In the genomic region with DNA sequence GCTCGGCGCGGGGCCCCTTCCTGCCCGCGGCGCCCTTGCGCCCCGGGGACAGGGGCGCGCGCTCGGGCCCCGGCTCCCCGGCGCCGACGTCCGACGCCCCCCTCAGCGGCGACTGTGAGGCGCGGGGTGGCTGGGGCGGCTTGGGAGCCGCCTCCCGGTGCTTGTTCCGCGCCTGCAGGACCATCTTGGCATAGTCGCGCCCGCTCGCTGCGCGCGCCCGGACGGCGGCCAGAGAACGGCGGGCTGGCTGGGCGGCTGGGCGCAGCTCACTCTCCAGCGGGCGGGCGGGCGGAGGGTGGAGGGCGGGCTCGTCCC, we compare ENCODE assay signal across 8 cellular contexts. TPM values are rescaled to one million over a fixed set of nuclear protein-coding genes. Genes with fewer than 3 reads are reported as not detected.
DNase-seq lines count a peak whose midpoint lies in the region; ATAC-seq, FAIRE-seq and TF ChIP-seq lines count a peak whose summit lies in the region.

A gene (minus strand): TSS at position 275 of the 315 bp plus-strand sequence. CDS start 91 bp downstream, at position 184.

- peaks cover 24% of the 10 kb centered on the region for H3K4me1 ChIP-seq in body of pancreas
- peaks cover 46% of the 10 kb centered on the region for H3K4me1 ChIP-seq in HepG2 (ENCODE audit: insufficient read depth, low read length)

- ATAC-seq in GM18505 (IDR thresholded peaks at IDR 0.05; ENCODE audit: unreplicated experiment), result peak; percentile 17
- ATAC-seq in HG03108 (IDR thresholded peaks at IDR 0.05; ENCODE audit: unreplicated experiment), result peak; percentile 13
- no peak for ATAC-seq in body of pancreas
- peak; percentile 86 for ATAC-seq in HepG2
- no peak for ATAC-seq in GM21390 (IDR thresholded peaks at IDR 0.05; ENCODE audit: unreplicated experiment)

- intact Hi-C loops in body of pancreas (cut with DNase I), result no loop called here
- intact Hi-C loops in HepG2 (cut with micrococcal nuclease; ENCODE audit: unreplicated experiment), result loop anchor here (2.0 to 10.0 kb wide), 2 partner anchors 278 to 362 kb away; no protein-coding TSS in a partner anchor

- peaks cover 40% of the 10 kb centered on the region for H3K79me2 ChIP-seq in HepG2 (ENCODE audit: insufficient read depth, low read length)

- BruUV-seq in HepG2 (replicated peaks; lab: Mats Ljungman, UMichigan), result no TSS peak

- POLR2A ChIA-PET in HepG2 (lab: Yijun Ruan, JAX), result interaction anchor here (1.6 kb wide), 1 partner anchor 279 kb away, joined by 4 read pairs; no protein-coding TSS in a partner anchor

- H3K4me2 ChIP-seq in HepG2 (ENCODE audit: low read depth, low read length), result peak within 1 kb of the TSS; percentile 85

- no peak for TF ChIP-seq RAD21 in HepG2 (CRISPR knock-in tag; IDR thresholded peaks at IDR 0.05)

- H3K27ac ChIP-seq in body of pancreas (peak within 1 kb of the TSS; percentile 68 to 91 (median 86)), HepG2 (ENCODE audit: extremely low read length, insufficient read depth, low read length) (peak within 1 kb of the TSS; percentile 75), temporal lobe (ENCODE audit: low read depth, low read length) (peak within 1 kb of the TSS; percentile 50)

- no peak for TF ChIP-seq EP300 in HepG2 (IDR thresholded peaks at IDR 0.05; ENCODE audit: low read depth in 2 of 2, low read length in 2 of 2)
- no peak for TF ChIP-seq EP300 in HepG2 (CRISPR knock-in tag; IDR thresholded peaks at IDR 0.05; ENCODE audit: borderline replicate concordance)

- no peak for TF ChIP-seq CTCF in body of pancreas (IDR thresholded peaks at IDR 0.05)
- no peak for TF ChIP-seq CTCF in HepG2 (CRISPR knock-in tag; IDR thresholded peaks at IDR 0.05)

- no peaks in the 10 kb centered on the region; the same call in 1 of the 2 replicates for H4K20me1 ChIP-seq in HepG2 (ENCODE audit: insufficient read depth, low read length)

- H3K36me3 ChIP-seq in body of pancreas (replicated peaks in 1 of 2; ENCODE audit: insufficient read depth in 1 of 2, low read depth in 2 of 2), result no peaks in the 10 kb centered on the region
- no peaks in the 10 kb centered on the region for H3K36me3 ChIP-seq in HepG2 (replicated peaks in 1 of 2; ENCODE audit: control insufficient read depth in 1 of 2, insufficient read depth in 2 of 2, low read length in 2 of 2)

- H3K9me3 ChIP-seq in body of pancreas, result no peaks in the 10 kb centered on the region
- H3K9me3 ChIP-seq in HepG2 (ENCODE audit: low read length), result no peaks in the 10 kb centered on the region

- no peak for FAIRE-seq in HepG2 (lab: Jason Lieb, UNC)

- H3K9ac ChIP-seq in HepG2 (ENCODE audit: insufficient read depth, low read depth, low read length), result peak within 1 kb of the TSS; percentile 66

- in situ Hi-C loops in HepG2 (cut with HindIII; ENCODE audit: extremely low pct_ligation_motif_present, low pct_unique_long_range_greater_than_20kb), result loop anchor here (5.0 kb wide), 1 partner anchor 215 kb away; no protein-coding TSS in a partner anchor

- TF ChIP-seq POLR2A in GM18505 (IDR thresholded peaks at IDR 0.05; ENCODE audit: borderline replicate concordance, extremely low read depth, insufficient read depth, insufficient read length) (peak; percentile 35), body of pancreas (IDR thresholded peaks at IDR 0.05) (peak in 1 of 3 donors; percentile 59), HepG2 (IDR thresholded peaks at IDR 0.05; ENCODE audit: insufficient read depth in 1 of 2, low read depth in 2 of 2, low read length in 2 of 2) (peak in 1 of 2 experiments; percentile 46; a peak in 1 of 4 replicates)

- H3K4me3 ChIP-seq in body of pancreas (peak within 1 kb of the TSS; percentile 50 to 62), HepG2 (replicated peaks in 1 of 3; ENCODE audit: insufficient read depth in 1 of 3, low read depth in 2 of 3, low read length in 3 of 3) (peak within 1 kb of the TSS; percentile 79 to 84 (median 82))

- H3K27me3 ChIP-seq in body of pancreas (no peaks in the 10 kb centered on the region), HepG2 (ENCODE audit: control insufficient read depth in 1 of 2, insufficient read depth in 2 of 2, low read length in 2 of 2) (peaks cover 0 to 4% of the 10 kb centered on the region in 2 experiments; a peak in 1 of 5 replicates)

- WGBS in body of pancreas, 2 donors, result 1% methylated on average over 27 of the region's 48 CpGs; no CpG with 5 or more reads in 1 of the 2 donors
- WGBS in HepG2 (ENCODE audit: low lambda C conversion rate), result no CpG with 5 or more reads among the region's 48 CpGs

- CTCF ChIA-PET in HepG2 (lab: Yijun Ruan, JAX; ENCODE audit: low intra/inter-chr PET ratio, low total read pairs), result no interaction called here

- peak within 1 kb of the TSS; percentile 73 for H2AFZ ChIP-seq in HepG2 (ENCODE audit: low read length)

- DNase-seq in body of pancreas (no peak), HepG2 (ENCODE audit: low spot score) (no peak), NCI-H2029 (lab: John Stamatoyannopoulos, UW) (no peak), SK-N-DZ (ENCODE audit: low spot score) (no peak)

TF ChIP-seq in HepG2, 621 proteins besides CTCF, POLR2A, EP300 and RAD21 (continues in another document):
- TF ChIP-seq HNRNPLL (IDR thresholded peaks at IDR 0.05; ENCODE audit: low read depth, low read length, poor library complexity, severe bottlenecking), result no peak
- TF ChIP-seq FLYWCH1 (CRISPR knock-in tag; IDR thresholded peaks at IDR 0.05), result no peak
- TF ChIP-seq ZFY (CRISPR knock-in tag; IDR thresholded peaks at IDR 0.05), result peak; percentile 43; the same call in 1 of the 2 replicates
- TF ChIP-seq NPAS2 (CRISPR knock-in tag; IDR thresholded peaks at IDR 0.05; ENCODE audit: borderline replicate concordance), result no peak
- TF ChIP-seq, protein P1, sequence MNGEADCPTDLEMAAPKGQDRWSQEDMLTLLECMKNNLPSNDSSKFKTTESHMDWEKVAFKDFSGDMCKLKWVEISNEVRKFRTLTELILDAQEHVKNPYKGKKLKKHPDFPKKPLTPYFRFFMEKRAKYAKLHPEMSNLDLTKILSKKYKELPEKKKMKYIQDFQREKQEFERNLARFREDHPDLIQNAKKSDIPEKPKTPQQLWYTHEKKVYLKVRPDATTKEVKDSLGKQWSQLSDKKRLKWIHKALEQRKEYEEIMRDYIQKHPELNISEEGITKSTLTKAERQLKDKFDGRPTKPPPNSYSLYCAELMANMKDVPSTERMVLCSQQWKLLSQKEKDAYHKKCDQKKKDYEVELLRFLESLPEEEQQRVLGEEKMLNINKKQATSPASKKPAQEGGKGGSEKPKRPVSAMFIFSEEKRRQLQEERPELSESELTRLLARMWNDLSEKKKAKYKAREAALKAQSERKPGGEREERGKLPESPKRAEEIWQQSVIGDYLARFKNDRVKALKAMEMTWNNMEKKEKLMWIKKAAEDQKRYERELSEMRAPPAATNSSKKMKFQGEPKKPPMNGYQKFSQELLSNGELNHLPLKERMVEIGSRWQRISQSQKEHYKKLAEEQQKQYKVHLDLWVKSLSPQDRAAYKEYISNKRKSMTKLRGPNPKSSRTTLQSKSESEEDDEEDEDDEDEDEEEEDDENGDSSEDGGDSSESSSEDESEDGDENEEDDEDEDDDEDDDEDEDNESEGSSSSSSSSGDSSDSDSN (CRISPR knock-in tag; IDR thresholded peaks at IDR 0.05), result peak; percentile 52; the same call in 1 of the 2 replicates
- TF ChIP-seq PCBP2 (optimal IDR thresholded peaks at IDR 0.05; ENCODE audit: low read depth, low read length, poor library complexity, severe bottlenecking), result no peak
- TF ChIP-seq, protein P2, sequence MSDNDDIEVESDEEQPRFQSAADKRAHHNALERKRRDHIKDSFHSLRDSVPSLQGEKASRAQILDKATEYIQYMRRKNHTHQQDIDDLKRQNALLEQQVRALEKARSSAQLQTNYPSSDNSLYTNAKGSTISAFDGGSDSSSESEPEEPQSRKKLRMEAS (IDR thresholded peaks at IDR 0.05), result no peak
- peak; percentile 59; the same call in 1 of the 2 replicates for TF ChIP-seq POLR2G (IDR thresholded peaks at IDR 0.05; ENCODE audit: low read depth, low read length)
- TF ChIP-seq ZSCAN25 (CRISPR knock-in tag; IDR thresholded peaks at IDR 0.05), result 0 out of 2 replicates have a peak, but pooled peaks have one; percentile 2
- TF ChIP-seq TAF1 (CRISPR knock-in tag; IDR thresholded peaks at IDR 0.05), result peak; percentile 39; the same call in 1 of the 2 replicates
- 0 out of 2 replicates have a peak, but pooled peaks have one; percentile 3 for TF ChIP-seq KDM5B (CRISPR knock-in tag; IDR thresholded peaks at IDR 0.05; ENCODE audit: borderline replicate concordance)
- no peak for TF ChIP-seq ZNF264 (CRISPR knock-in tag; IDR thresholded peaks at IDR 0.05)
- no peak for TF ChIP-seq ZZZ3 (CRISPR knock-in tag; IDR thresholded peaks at IDR 0.05; ENCODE audit: borderline replicate concordance)
- no peak for TF ChIP-seq HNF4A (CRISPR knock-in tag; IDR thresholded peaks at IDR 0.05)
- no peak for TF ChIP-seq ESRRA (CRISPR knock-in tag; IDR thresholded peaks at IDR 0.05; ENCODE audit: low read depth)

RNA-seq across cellular contexts. Expression of the gene that starts here (rescaled TPM):
- total RNA-seq in body of pancreas, result 1 to 10 TPM; 6.6 to 8.8 TPM
- total RNA-seq in HepG2 (2016; rRNA removed; fragmentation: Illumina TruSeq; extraction: Trizol), result 18.9 and 32.6 TPM in 2 replicates
- total RNA-seq in HepG2 (2016; cell fraction: cytosol; rRNA removed; fragmentation: Illumina TruSeq; extraction: Trizol; ENCODE audit: low read depth), result 53.2 and 63.8 TPM in 2 replicates
- 20.5 and 29.7 TPM in 2 replicates for total RNA-seq in HepG2 (2016; cell fraction: insoluble cytoplasmic fraction; rRNA removed; fragmentation: Illumina TruSeq; extraction: Trizol)
- 16.9 and 20.0 TPM in 2 replicates for total RNA-seq in HepG2 (2016; cell fraction: membrane; rRNA removed; fragmentation: Illumina TruSeq; extraction: Trizol)
- 31.8 and 33.6 TPM in 2 replicates for total RNA-seq in HepG2 (2016; cell fraction: nucleus; rRNA removed; fragmentation: Illumina TruSeq; extraction: Trizol)
- 14.2 and 18.9 TPM in 2 replicates for polyA plus RNA-seq in HepG2 (2011; rRNA removed)
- polyA plus RNA-seq in HepG2 (2011; cell fraction: cytosol; rRNA removed), result 8.9 and 13.0 TPM in 2 replicates
- polyA plus RNA-seq in HepG2 (2011; cell fraction: nucleus; rRNA removed), result 8.1 and 13.3 TPM in 2 replicates
- polyA plus RNA-seq in HepG2 (2012), result 11.9 and 12.0 TPM in 2 replicates
- polyA plus RNA-seq in HepG2 (2016; cell fraction: cytosol; fragmentation: Illumina TruSeq; extraction: Trizol; ENCODE audit: low read depth), result 4.2 and 5.0 TPM in 2 replicates
- polyA plus RNA-seq in HepG2 (2016; cell fraction: insoluble cytoplasmic fraction; fragmentation: Illumina TruSeq; extraction: Trizol; ENCODE audit: low read depth), result 10.5 and 11.3 TPM in 2 replicates
- 3.9 and 6.2 TPM in 2 replicates for polyA plus RNA-seq in HepG2 (2016; cell fraction: membrane; fragmentation: Illumina TruSeq; extraction: Trizol; ENCODE audit: low read depth)
- 22.5 and 22.9 TPM in 2 replicates for polyA plus RNA-seq in HepG2 (2016; cell fraction: nucleus; fragmentation: Illumina TruSeq; extraction: Trizol; ENCODE audit: insufficient read depth, low read depth)
- polyA minus RNA-seq in HepG2 (2011; rRNA and poly(A)+ RNA removed; ENCODE audit: low replicate concordance), result 14.2 and 17.4 TPM in 2 replicates
- polyA minus RNA-seq in HepG2 (2011; cell fraction: cytosol; rRNA and poly(A)+ RNA removed), result 20.0 and 20.6 TPM in 2 replicates
- 30.1 and 32.6 TPM in 2 replicates for polyA minus RNA-seq in HepG2 (2011; cell fraction: nucleus; rRNA and poly(A)+ RNA removed)
- total RNA-seq in temporal lobe, result 22.9 TPM
- polyA plus RNA-seq in SK-N-DZ (2014; cell fraction: cytosol; rRNA removed), result 20.0 and 20.2 TPM in 2 replicates
- 11.9 and 14.2 TPM in 2 replicates for polyA plus RNA-seq in SK-N-DZ (2014; cell fraction: nucleus; rRNA removed)

Comparison
In these comparisons a context has a peak if more than half of its experiments do, and no peak if none do; other contexts are left out.
1. ATAC-seq: peak in GM18505 (single experiment), HG03108 (single experiment) and HepG2 (single experiment); none in body of pancreas (single experiment) and GM21390 (single experiment).
2. Peak in every context shown above with its lines, with median percentiles within 50 percentile points of each other: H3K27ac ChIP-seq.